In the genomic region with DNA sequence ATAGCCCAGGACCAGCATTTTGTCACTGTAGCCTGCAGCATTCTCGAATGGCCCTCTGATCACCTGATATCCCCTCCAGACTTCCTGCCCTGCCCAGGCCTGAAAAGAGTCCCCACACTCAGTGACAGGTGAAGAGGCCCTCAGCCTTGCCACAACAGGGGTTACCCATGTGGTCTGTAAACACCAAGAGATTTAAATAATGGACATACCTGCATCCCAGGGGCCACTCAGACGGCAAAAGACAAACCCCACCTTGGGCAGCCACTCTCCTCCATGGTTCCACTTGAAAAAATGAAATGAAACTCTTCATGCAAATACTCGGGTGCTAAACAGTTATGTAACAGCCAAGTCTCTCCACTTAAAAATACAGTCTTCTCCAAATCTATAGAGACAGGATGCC, we compare ENCODE assay signal across 10 cellular contexts. TPM values are rescaled to one million over a fixed set of nuclear protein-coding genes. Genes with fewer than 3 reads are reported as not detected.
DNase-seq lines count a peak whose midpoint lies in the region; ATAC-seq and TF ChIP-seq lines count a peak whose summit lies in the region.
"Had no signal": no experiment of that assay in that cellular context is flagged by ENCODE, and none has a peak within 500 bp of the region (broad histone marks: within the 10 kb centered on the region; RNA-seq: fewer than 3 reads in every experiment).

No MANE protein-coding gene starts in this region.

- H3K27me3 ChIP-seq in SU-DHL-6 (ENCODE audit: low read length) (no peaks in the 10 kb centered on the region), subcutaneous abdominal adipose tissue (ENCODE audit: control insufficient read depth in 5 of 5, insufficient read depth in 4 of 5, low read length in 5 of 5) (no peaks in the 10 kb centered on the region)

- DNase-seq in activated T-cell treated with anti-CD3 and anti-CD28 coated beads, Interleukin-2, amount 50 U/mL, for 4 hours: no peak
- DNase-seq in activated T-cell treated with anti-CD3 and anti-CD28 coated beads for 4 hours (no peak), T-helper 9 cell (no peak), GM19240 (ENCODE audit: insufficient read length, low spot score) (no peak)
- DNase-seq: RPMI8226 had no signal

- no peaks in the 10 kb centered on the region for H4K20me1 ChIP-seq in SU-DHL-6 (ENCODE audit: low read depth, low read length)

- no peaks in the 10 kb centered on the region for H3K27me3 Mint-ChIP-seq in activated T-cell treated with anti-CD3 and anti-CD28 coated beads, Interleukin-2, amount 50 U/mL, for 4 hours (ENCODE audit: low read depth)

- H3K36me3 ChIP-seq in SU-DHL-6 (ENCODE audit: low read length) (no peaks in the 10 kb centered on the region), subcutaneous abdominal adipose tissue (ENCODE audit: control insufficient read depth in 5 of 5, insufficient read depth in 5 of 5, low read length in 5 of 5) (no peaks in the 10 kb centered on the region)

- H3K4me3 ChIP-seq in SU-DHL-6 (ENCODE audit: insufficient read depth, low read length, poor library complexity, severe bottlenecking): no peak overlapping the region
- peak overlapping the region; percentile 17 to 59 (median 45) for H3K4me3 ChIP-seq in subcutaneous abdominal adipose tissue (ENCODE audit: low read depth in 1 of 5, low read length in 5 of 5)

- peak overlapping the region; percentile 3 for H3K4me2 ChIP-seq in SU-DHL-6 (ENCODE audit: low read depth, low read length, poor library complexity, severe bottlenecking)

- H3K9me3 Mint-ChIP-seq in activated T-cell treated with anti-CD3 and anti-CD28 coated beads, Interleukin-2, amount 50 U/mL, for 4 hours: no peaks in the 10 kb centered on the region
- H3K9me3 Mint-ChIP-seq: stimulated activated effector memory CD8-positive, alpha-beta T cell treated with anti-CD3 and anti-CD28 coated beads, Interleukin-12 subunit alpha, Interleukin-12 subunit beta, amount 100 ng/mL, for 72 hours had no signal

- H3K4me3 Mint-ChIP-seq in activated T-cell treated with anti-CD3 and anti-CD28 coated beads, Interleukin-2, amount 50 U/mL, for 4 hours: peak overlapping the region; percentile 46
- H3K4me3 Mint-ChIP-seq: stimulated activated effector memory CD8-positive, alpha-beta T cell treated with anti-CD3 and anti-CD28 coated beads, Interleukin-12 subunit alpha, Interleukin-12 subunit beta, amount 100 ng/mL, for 72 hours had no signal

- no peaks in the 10 kb centered on the region for H3K79me2 ChIP-seq in SU-DHL-6 (ENCODE audit: insufficient read depth, low read length)

- H3K4me1 ChIP-seq in subcutaneous abdominal adipose tissue (ENCODE audit: control insufficient read depth in 5 of 5, insufficient read depth in 5 of 5, low read length in 5 of 5): peaks cover 8 to 45% (median 17%) of the 10 kb centered on the region in 5 donors

- H3K9me2 ChIP-seq in SU-DHL-6 (replicated peaks; ENCODE audit: insufficient read depth, low read length): no peaks in the 10 kb centered on the region

- no peak for ATAC-seq in activated T-cell treated with anti-CD3 and anti-CD28 coated beads, Interleukin-2, amount 50 U/mL, for 4 hours
- peak; percentile 66 for ATAC-seq in HG02981 (IDR thresholded peaks at IDR 0.05; ENCODE audit: unreplicated experiment)
- ATAC-seq in HG03196 (IDR thresholded peaks at IDR 0.05; ENCODE audit: unreplicated experiment): no peak
- ATAC-seq: stimulated activated effector memory CD8-positive, alpha-beta T cell treated with anti-CD3 and anti-CD28 coated beads, Interleukin-12 subunit alpha, Interleukin-12 subunit beta, amount 100 ng/mL, for 72 hours had no signal

- H3K27ac ChIP-seq in SU-DHL-6 (ENCODE audit: low read depth, low read length) (no peak overlapping the region), subcutaneous abdominal adipose tissue (ENCODE audit: low read depth, low read length) (no peak overlapping the region)

- H3K4me1 Mint-ChIP-seq in activated T-cell treated with anti-CD3 and anti-CD28 coated beads, Interleukin-2, amount 50 U/mL, for 4 hours (ENCODE audit: low read depth): peaks cover 9% of the 10 kb centered on the region
- H3K4me1 Mint-ChIP-seq: stimulated activated effector memory CD8-positive, alpha-beta T cell treated with anti-CD3 and anti-CD28 coated beads, Interleukin-12 subunit alpha, Interleukin-12 subunit beta, amount 100 ng/mL, for 72 hours had no signal

- H3K36me3 Mint-ChIP-seq in activated T-cell treated with anti-CD3 and anti-CD28 coated beads, Interleukin-2, amount 50 U/mL, for 4 hours (ENCODE audit: insufficient read depth): no peaks in the 10 kb centered on the region

- H3K9me3 ChIP-seq in SU-DHL-6 (ENCODE audit: insufficient read depth, low read length) (no peaks in the 10 kb centered on the region), subcutaneous abdominal adipose tissue (ENCODE audit: control insufficient read depth in 5 of 5, low read length in 5 of 5) (peaks cover 0 to 2% (median 0%) of the 10 kb centered on the region in 5 donors)

- H2AFZ ChIP-seq in SU-DHL-6 (ENCODE audit: low read depth, low read length, severe bottlenecking): no peak overlapping the region

- H3F3A ChIP-seq in SU-DHL-6 (ENCODE audit: insufficient read depth): no peaks in the 10 kb centered on the region

- H3K9ac ChIP-seq in SU-DHL-6 (ENCODE audit: low read length) (no peak overlapping the region), subcutaneous abdominal adipose tissue (ENCODE audit: low read length in 5 of 5) (peak overlapping the region in 1 of 5 donors; percentile 12)

- TF ChIP-seq CTCF in SU-DHL-6 (IDR thresholded peaks at IDR 0.05; ENCODE audit: insufficient read depth, low read length, poor library complexity, severe bottlenecking): no peak

RNA-seq across cellular contexts. Expression of a gene that starts 22.8 kb away (rescaled TPM):
- 10 to 100 TPM in 1 of 3 donors, 1 to 10 TPM in 2; 1.8 to 10.0 (median 9.1) TPM for total RNA-seq in activated T-cell treated with anti-CD3 and anti-CD28 coated beads, Interleukin-2, amount 50 U/mL, for 4 hours

RNA-seq across cellular contexts. Expression of a gene that starts 35.4 kb away (rescaled TPM):
- total RNA-seq in activated T-cell treated with anti-CD3 and anti-CD28 coated beads, Interleukin-2, amount 50 U/mL, for 4 hours: not detected
